ENCODE assay signal across 8 cellular contexts in the genomic region with DNA sequence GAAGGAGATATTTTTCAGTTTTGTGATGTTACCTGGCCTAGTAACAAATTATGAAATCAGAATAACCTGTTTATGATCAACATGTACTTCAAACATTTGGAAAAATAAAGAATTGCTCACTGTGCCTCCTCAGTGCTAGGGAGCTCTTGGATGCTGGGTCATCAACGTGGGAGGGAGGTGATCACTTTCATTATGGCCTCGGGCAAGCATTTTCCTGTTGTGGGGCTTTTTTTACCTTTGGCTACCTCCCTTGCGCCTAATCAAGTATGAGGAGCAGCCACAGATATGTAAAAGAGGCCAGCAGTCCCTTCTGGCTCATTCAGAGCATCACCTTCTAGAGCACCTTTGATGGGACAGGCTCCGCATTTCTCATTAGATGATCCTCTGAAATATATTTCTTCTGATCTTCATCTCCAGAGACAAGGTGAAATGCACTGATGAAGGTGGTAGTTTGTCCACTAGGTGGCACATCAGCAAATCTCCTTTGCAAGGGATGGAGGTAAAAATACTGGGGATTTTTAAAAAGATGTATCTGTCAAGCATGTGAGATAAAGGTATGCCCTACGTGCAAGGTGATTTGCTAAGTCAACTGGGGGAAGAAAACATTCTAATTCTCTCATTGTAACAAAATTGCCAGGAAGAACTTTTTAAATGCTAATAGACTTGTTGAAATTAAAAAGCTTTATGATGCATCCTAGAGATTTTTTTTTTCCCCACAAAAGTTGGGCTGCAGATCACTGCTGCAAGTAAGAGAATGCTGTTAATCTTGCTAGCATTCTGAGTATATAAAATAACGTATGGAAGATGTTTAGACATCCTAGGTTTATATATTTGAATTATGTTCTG.
A peak's percentile ranks its signal among the peaks of the same experiment; 100 is the strongest.
DNase-seq lines count a peak whose midpoint lies in the region; ATAC-seq and TF ChIP-seq lines count a peak whose summit lies in the region.

No MANE protein-coding gene starts in this region.

- H3K4me1 ChIP-seq in HAP-1 = peaks cover 5% of the 10 kb centered on the region; the same call in 1 of the 2 replicates

- peaks cover 80% of the 10 kb centered on the region for H3K27me3 ChIP-seq in HAP-1 (ENCODE audit: low read depth)

- in situ Hi-C loops in HAP-1 (cut with MboI; ENCODE audit: low sequenced_read_pairs) = loop anchor here (25.0 kb wide), 1 partner anchor 398 kb away; no protein-coding TSS in a partner anchor

- no peak for ATAC-seq in HG02970 (IDR thresholded peaks at IDR 0.05; ENCODE audit: low FRiP score, unreplicated experiment)

- H3K4me3 ChIP-seq in HAP-1 (no peak overlapping the region), retinal pigment epithelial cell (ENCODE audit: low read length) (no peak overlapping the region)

- H3K36me3 ChIP-seq in HAP-1 (replicated peaks) = no peaks in the 10 kb centered on the region

- intact Hi-C loops in head of caudate nucleus (cut with DNase I) = loop anchor here (10.0 kb wide), 1 partner anchor 340 kb away; no protein-coding TSS in a partner anchor

- TF ChIP-seq CTCF in retinal pigment epithelial cell (conservative IDR thresholded peaks at IDR 0.05; ENCODE audit: low read depth, low read length) = peak; percentile 76

- H3K9me3 ChIP-seq in HAP-1 = no peaks in the 10 kb centered on the region

- DNase-seq in NOMO-1 treated with DMSO at 0.1 percent for 48 hours (lab: John Stamatoyannopoulos, UW; ENCODE audit: unreplicated experiment) = peak; percentile 26
- DNase-seq in NOMO-1 (lab: John Stamatoyannopoulos, UW; ENCODE audit: unreplicated experiment in 2 of 2) = no peak
- DNase-seq in HAP-1 (ENCODE audit: low spot score in 2 of 2) = peak; percentile 47 to 65
- peak; percentile 3 for DNase-seq in NCI-H345 treated with DMSO at 0.1 percent for 48 hours (lab: John Stamatoyannopoulos, UW; ENCODE audit: unreplicated experiment)
- DNase-seq in activated T-cell treated with anti-CD3 and anti-CD28 coated beads, Interleukin-2, amount 50 U/mL, for 48 hours = peak; percentile 40 to 49
- DNase-seq in head of caudate nucleus = peak in 29 of 42 donors; percentile 19 to 84 (median 52)
- no peak for DNase-seq in retinal pigment epithelial cell (ENCODE audit: low read depth)

Comparison
In these comparisons a context has a peak if more than half of its experiments do, and no peak if none do; other contexts are left out.
1. DNase-seq: peak in NOMO-1 treated with DMSO at 0.1 percent for 48 hours (single experiment), HAP-1 (2 of 2), NCI-H345 treated with DMSO at 0.1 percent for 48 hours (single experiment), activated T-cell treated with anti-CD3 and anti-CD28 coated beads, Interleukin-2, amount 50 U/mL, for 48 hours (2 of 2) and head of caudate nucleus (29 of 42); none in NOMO-1 (0 of 2) and retinal pigment epithelial cell (single experiment).